In the genomic region with DNA sequence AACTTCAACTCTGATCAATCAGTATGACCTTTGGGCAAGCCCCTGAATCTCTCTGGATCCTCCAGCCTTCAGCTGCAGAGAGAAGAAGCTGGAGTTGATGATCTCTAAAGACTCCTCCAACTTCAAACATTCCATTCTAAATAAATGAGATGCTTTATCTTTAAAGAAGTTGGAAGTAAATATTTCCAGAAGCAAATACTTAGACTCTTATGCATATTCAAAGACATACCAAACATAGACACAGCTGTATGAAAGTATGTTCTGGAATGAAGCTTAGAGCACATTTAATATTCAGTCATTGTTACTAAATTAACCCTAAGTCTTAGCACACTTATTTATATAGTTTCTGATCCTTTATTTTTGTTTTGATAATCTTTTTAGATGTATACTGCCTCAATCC, we compare ENCODE assay signal across 26 cellular contexts.
"Had no signal": no experiment of that assay in that cellular context is flagged by ENCODE, and none has a peak within 500 bp of the region (broad histone marks: within the 10 kb centered on the region; RNA-seq: fewer than 3 reads in every experiment).

No MANE protein-coding gene starts in this region.

- FAIRE-seq: urothelium cell line had no signal

- H3K36me3 ChIP-seq: stomach, suprapubic skin, thoracic aorta, thyroid gland, tibial artery, tibial nerve, transverse colon, upper lobe of left lung, upper lobe of right lung, uterus, vagina had no signal

- DNase-seq: stimulated activated CD4-positive, alpha-beta T cell treated with anti-CD3 and anti-CD28 coated beads, Interleukin-2, amount 100 ng/mL, for 48 hours; stimulated activated CD4-positive, alpha-beta T cell treated with anti-CD3 and anti-CD28 coated beads, Interleukin-4, amount 100 ng/mL, for 1 hour; stimulated activated CD4-positive, alpha-beta T cell treated with anti-CD3 and anti-CD28 coated beads, Interleukin-4, amount 100 ng/mL, for 24 hours; stimulated activated CD4-positive, alpha-beta T cell treated with anti-CD3 and anti-CD28 coated beads, Interleukin-4, amount 100 ng/mL, for 4 hours; stimulated activated CD8-positive, alpha-beta memory T cell treated with anti-CD3 and anti-CD28 coated beads, Interleukin-4, amount 100 ng/mL, for 48 hours; stimulated activated naive B cell treated with anti-CD40 and anti-IgM and Interleukin-4, amounts not matched to agents 10 μg/mL and 1 μg/mL and 100 μg/mL, for 72 hours; stimulated activated naive CD4-positive, alpha-beta T cell; stimulated activated naive CD4-positive, alpha-beta T cell treated with Interleukin-2 at 50 U/mL for 16 hours; stimulated activated naive CD8-positive, alpha-beta T cell treated with anti-CD3 and anti-CD28 coated beads, Interleukin-15, amount 100 ng/mL, for 72 hours; stimulated activated naive CD8-positive, alpha-beta T cell treated with anti-CD3 and anti-CD28 coated beads, Interleukin-15, Interleukin-2, amounts not matched to agents 100 U/mL and 50 U/mL, for 24 hours; stomach; substantia nigra; testis; thyroid gland; tibial artery; transverse colon; upper lobe of left lung; upper lobe of right lung; uterus had no signal

- H3K27ac ChIP-seq: stomach, suprapubic skin, testis, thoracic aorta, tibial artery, tibial nerve, transverse colon, upper lobe of left lung, upper lobe of right lung, uterus, vagina had no signal

- H3K4me1 ChIP-seq: stomach, suprapubic skin, tibial artery, tibial nerve, transverse colon, upper lobe of right lung, uterus, vagina had no signal

- H3K27me3 ChIP-seq: stomach, suprapubic skin, testis, thyroid gland, tibial artery, tibial nerve, transverse colon, upper lobe of left lung, upper lobe of right lung, uterus, vagina had no signal

- ATAC-seq: stimulated activated effector memory CD8-positive, alpha-beta T cell treated with anti-CD3 and anti-CD28 coated beads, Interleukin-12 subunit alpha, Interleukin-12 subunit beta, amount 100 ng/mL, for 72 hours; stimulated activated memory B cell treated with anti-CD40 and anti-IgM and Interleukin-4, amounts not matched to agents 10 μg/mL and 1 μg/mL and 100 μg/mL, for 72 hours; stimulated activated naive B cell treated with anti-CD40 and anti-IgM and Interleukin-4, amounts not matched to agents 10 μg/mL and 1 μg/mL and 100 μg/mL, for 72 hours; stimulated activated naive CD8-positive, alpha-beta T cell treated with anti-CD3 and anti-CD28 coated beads, Interleukin-15, amount 100 ng/mL, for 72 hours; stimulated activated naive CD8-positive, alpha-beta T cell treated with anti-CD3 and anti-CD28 coated beads, Interleukin-15, Interleukin-2, amounts not matched to agents 100 U/mL and 50 U/mL, for 24 hours; upper lobe of right lung had no signal

- H3K4me3 ChIP-seq: stomach, suprapubic skin, testis, thoracic aorta, thyroid gland, tibial artery, tibial nerve, transverse colon, upper lobe of left lung, upper lobe of right lung, uterus, vagina had no signal

- H3K9me3 ChIP-seq: stomach, suprapubic skin, testis, thoracic aorta, thyroid gland, tibial artery, tibial nerve, transverse colon, upper lobe of left lung, upper lobe of right lung, uterus, vagina had no signal
